Comparison of ENCODE assay signal across 8 cellular contexts in the genomic region with DNA sequence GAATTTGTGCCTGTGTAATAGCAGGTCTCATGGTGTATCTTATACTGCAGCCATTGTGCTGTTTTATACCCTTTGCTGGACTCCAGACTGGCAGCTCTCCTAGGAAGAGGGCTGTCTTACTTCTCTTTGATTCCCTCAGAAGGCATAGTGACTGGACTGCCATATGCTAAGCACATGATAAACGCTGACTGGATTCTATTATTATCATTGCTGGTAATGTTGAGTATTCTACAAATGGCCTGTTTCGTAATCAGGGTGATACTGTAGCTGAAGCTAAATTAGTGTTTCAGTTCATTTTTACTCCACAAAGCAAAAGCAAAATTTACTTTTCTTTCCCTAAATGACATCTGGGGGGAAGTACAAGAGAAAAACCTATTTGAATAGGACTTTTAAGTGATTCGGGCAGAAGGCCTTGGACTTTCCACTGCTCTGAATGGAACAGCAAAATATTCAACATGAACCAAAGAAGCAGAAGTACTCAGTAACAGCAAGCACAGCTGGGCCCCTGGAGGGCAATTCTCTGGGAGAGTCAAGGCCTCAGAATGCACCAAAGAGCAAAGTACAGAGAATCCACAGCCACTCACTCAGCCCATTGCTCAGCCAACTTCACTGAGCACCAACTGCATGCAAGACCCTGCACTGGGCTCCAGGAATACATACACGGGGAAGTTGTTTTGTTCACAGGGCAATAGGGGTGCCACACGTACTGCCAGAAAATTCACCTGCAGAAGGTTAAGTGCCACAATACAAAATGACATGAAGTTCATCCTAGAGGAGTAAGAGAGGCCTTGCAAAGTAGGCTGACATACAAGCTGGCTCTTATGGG. TPM values are rescaled to one million over a fixed set of nuclear protein-coding genes. Genes with fewer than 3 reads are reported as not detected.
DNase-seq lines count a peak whose midpoint lies in the region; ATAC-seq and TF ChIP-seq lines count a peak whose summit lies in the region.

No MANE protein-coding gene starts in this region.

- 84 to 92% methylated on average over 2 of the region's 5 CpGs for WGBS in mesodermal cell (ENCODE audit: insufficient coverage in 2 of 2), 2 experiments

- no peak overlapping the region for H3K4me3 ChIP-seq in CD8-positive, alpha-beta T cell (ENCODE audit: low read depth, low read length)
- H3K4me3 ChIP-seq in adipocyte (ENCODE audit: low read length) (peak overlapping the region; percentile 49), mesodermal cell (ENCODE audit: extremely low read depth, insufficient read depth, low read length, poor library complexity, severe bottlenecking) (no peak overlapping the region)

- H3K27me3 Mint-ChIP-seq in CD8-positive, alpha-beta T cell (ENCODE audit: low read depth): no peaks in the 10 kb centered on the region

- no peak for DNase-seq in CD8-positive, alpha-beta T cell
- peak; percentile 87 for DNase-seq in adipocyte (ENCODE audit: low read depth)
- DNase-seq in NCI-H524 (lab: John Stamatoyannopoulos, UW): no peak
- DNase-seq in islet precursor cell: no peak
- DNase-seq in stimulated activated naive CD4-positive, alpha-beta T cell treated with Interleukin-2 at 50 U/mL for 16 hours (lab: John Stamatoyannopoulos, UW): no peak

- POLR2A ChIA-PET in CD8-positive, alpha-beta T cell (lab: Charles Lee): interaction anchor here (0.6 to 1.2 kb wide), 2 partner anchors 14 to 56 kb away, joined by 3 read pairs; no protein-coding TSS in a partner anchor

- no peaks in the 10 kb centered on the region for H3K4me1 ChIP-seq in CD8-positive, alpha-beta T cell (ENCODE audit: insufficient read depth, low read length)
- H3K4me1 ChIP-seq in adipocyte (ENCODE audit: control insufficient read depth, insufficient read depth, low read length): peaks cover 16% of the 10 kb centered on the region
- H3K4me1 ChIP-seq in mesodermal cell (ENCODE audit: control insufficient read depth, insufficient read depth, low read length, poor library complexity, severe bottlenecking): no peaks in the 10 kb centered on the region

- no peak overlapping the region for H3K27ac ChIP-seq in CD8-positive, alpha-beta T cell (ENCODE audit: low read depth, low read length)
- peak overlapping the region; percentile 4 for H3K27ac ChIP-seq in mesodermal cell (ENCODE audit: low read depth, low read length, severe bottlenecking)

- peak overlapping the region; percentile 72 for H3K9ac ChIP-seq in adipocyte (ENCODE audit: low read length)

- peak overlapping the region; percentile 1 for H3K27ac Mint-ChIP-seq in CD8-positive, alpha-beta T cell

- no peaks in the 10 kb centered on the region for H3K27me3 ChIP-seq in CD8-positive, alpha-beta T cell (ENCODE audit: insufficient read depth, low read length)
- no peaks in the 10 kb centered on the region for H3K27me3 ChIP-seq in adipocyte (replicated peaks; ENCODE audit: control insufficient read depth, insufficient read depth, low read length)

- no peaks in the 10 kb centered on the region for H3K36me3 ChIP-seq in CD8-positive, alpha-beta T cell (ENCODE audit: insufficient read depth, low read length)
- no peaks in the 10 kb centered on the region for H3K36me3 ChIP-seq in adipocyte (ENCODE audit: control insufficient read depth, insufficient read depth, low read length, severe bottlenecking)
- H3K36me3 ChIP-seq in mesodermal cell (ENCODE audit: control insufficient read depth, insufficient read depth, low read length): no peaks in the 10 kb centered on the region

- no peak for TF ChIP-seq CTCF in CD8-positive, alpha-beta T cell (IDR thresholded peaks at IDR 0.05)

- CTCF ChIA-PET in CD8-positive, alpha-beta T cell (lab: Charles Lee): no interaction called here

- H3K4me3 Mint-ChIP-seq in CD8-positive, alpha-beta T cell: no peak overlapping the region

- ATAC-seq in CD8-positive, alpha-beta T cell: no peak
- ATAC-seq in GM19438 (IDR thresholded peaks at IDR 0.05; ENCODE audit: low read depth, unreplicated experiment): peak; percentile 54
- ATAC-seq in HG03442 (IDR thresholded peaks at IDR 0.05; ENCODE audit: unreplicated experiment): peak; percentile 53

- H3K4me1 Mint-ChIP-seq in CD8-positive, alpha-beta T cell (ENCODE audit: low read depth): no peaks in the 10 kb centered on the region

- intact Hi-C loops in CD8-positive, alpha-beta T cell (cut with DNase I, micrococcal nuclease): no loop called here

- no peaks in the 10 kb centered on the region for H3K9me3 Mint-ChIP-seq in CD8-positive, alpha-beta T cell

- no peaks in the 10 kb centered on the region for H3K9me3 ChIP-seq in CD8-positive, alpha-beta T cell (ENCODE audit: low read length)
- no peaks in the 10 kb centered on the region for H3K9me3 ChIP-seq in adipocyte (ENCODE audit: control insufficient read depth, low read length)
- H3K9me3 ChIP-seq in mesodermal cell (ENCODE audit: control insufficient read depth, low read length): no peaks in the 10 kb centered on the region

- no peaks in the 10 kb centered on the region for H3K36me3 Mint-ChIP-seq in CD8-positive, alpha-beta T cell

RNA-seq across cellular contexts. Expression of gene BCL2A1, which starts 7.9 kb away (rescaled TPM):
- 10 to 100 TPM; 24.5 to 27.1 TPM for total RNA-seq in CD8-positive, alpha-beta T cell
- not detected for polyA plus RNA-seq in mesodermal cell (2013, experiment 1 of 2)
- not detected for polyA plus RNA-seq in mesodermal cell (2013, experiment 2 of 2)
